Comparison of ENCODE assay signal across 1 cellular context in the genomic region with DNA sequence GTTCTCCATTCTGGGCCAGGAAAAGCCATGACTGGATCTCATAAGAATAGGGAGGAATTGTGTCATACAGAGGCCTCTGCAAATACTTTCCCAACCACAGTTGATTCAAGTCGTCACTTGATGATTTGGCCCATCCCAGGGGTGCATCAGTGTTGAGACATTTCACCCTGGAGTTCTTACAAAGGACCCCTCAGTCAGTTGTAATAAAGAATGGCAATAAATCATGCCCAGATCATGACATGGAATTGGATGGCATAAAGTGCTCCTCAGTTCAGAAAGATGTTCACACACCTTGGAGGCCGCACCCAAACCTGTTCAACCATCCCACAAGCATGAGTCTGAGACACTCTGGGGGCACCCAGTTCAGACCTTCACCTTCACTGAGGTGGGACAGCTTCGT.
A peak's percentile ranks its signal among the peaks of the same experiment; 100 is the strongest.
TF ChIP-seq lines count a peak whose summit lies in the region.

No MANE protein-coding gene starts in this region.

TF ChIP-seq in HCT116, 20 proteins besides CTCF, POLR2A, EP300 and RAD21:
- TF ChIP-seq, protein P1, sequence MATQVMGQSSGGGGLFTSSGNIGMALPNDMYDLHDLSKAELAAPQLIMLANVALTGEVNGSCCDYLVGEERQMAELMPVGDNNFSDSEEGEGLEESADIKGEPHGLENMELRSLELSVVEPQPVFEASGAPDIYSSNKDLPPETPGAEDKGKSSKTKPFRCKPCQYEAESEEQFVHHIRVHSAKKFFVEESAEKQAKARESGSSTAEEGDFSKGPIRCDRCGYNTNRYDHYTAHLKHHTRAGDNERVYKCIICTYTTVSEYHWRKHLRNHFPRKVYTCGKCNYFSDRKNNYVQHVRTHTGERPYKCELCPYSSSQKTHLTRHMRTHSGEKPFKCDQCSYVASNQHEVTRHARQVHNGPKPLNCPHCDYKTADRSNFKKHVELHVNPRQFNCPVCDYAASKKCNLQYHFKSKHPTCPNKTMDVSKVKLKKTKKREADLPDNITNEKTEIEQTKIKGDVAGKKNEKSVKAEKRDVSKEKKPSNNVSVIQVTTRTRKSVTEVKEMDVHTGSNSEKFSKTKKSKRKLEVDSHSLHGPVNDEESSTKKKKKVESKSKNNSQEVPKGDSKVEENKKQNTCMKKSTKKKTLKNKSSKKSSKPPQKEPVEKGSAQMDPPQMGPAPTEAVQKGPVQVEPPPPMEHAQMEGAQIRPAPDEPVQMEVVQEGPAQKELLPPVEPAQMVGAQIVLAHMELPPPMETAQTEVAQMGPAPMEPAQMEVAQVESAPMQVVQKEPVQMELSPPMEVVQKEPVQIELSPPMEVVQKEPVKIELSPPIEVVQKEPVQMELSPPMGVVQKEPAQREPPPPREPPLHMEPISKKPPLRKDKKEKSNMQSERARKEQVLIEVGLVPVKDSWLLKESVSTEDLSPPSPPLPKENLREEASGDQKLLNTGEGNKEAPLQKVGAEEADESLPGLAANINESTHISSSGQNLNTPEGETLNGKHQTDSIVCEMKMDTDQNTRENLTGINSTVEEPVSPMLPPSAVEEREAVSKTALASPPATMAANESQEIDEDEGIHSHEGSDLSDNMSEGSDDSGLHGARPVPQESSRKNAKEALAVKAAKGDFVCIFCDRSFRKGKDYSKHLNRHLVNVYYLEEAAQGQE (IDR thresholded peaks at IDR 0.05; ENCODE audit: low read depth), result no peak
- TF ChIP-seq CEBPB (IDR thresholded peaks at IDR 0.05; ENCODE audit: low read depth) (peak; percentile 32; the same call in 1 of the 2 replicates), FOSL1 (IDR thresholded peaks at IDR 0.05; ENCODE audit: low read depth) (0 out of 2 replicates have a peak, but pooled peaks have one; percentile 27), SP1 (IDR thresholded peaks at IDR 0.05; ENCODE audit: low read depth) (peak; percentile 39; the same call in 1 of the 2 replicates), JUND (IDR thresholded peaks at IDR 0.05) (0 out of 2 replicates have a peak, but pooled peaks have one; percentile 24)
